1 cellular context compared by ENCODE assay signal in genomic region chr1:28088168-28088961, GRCh38.
TF ChIP-seq lines count a peak whose summit lies in the region.

Gene EYA3 (minus strand): TSS chr1:28088610. CDS start chr1:28058026, 30,584 bp downstream.

TF ChIP-seq in K562, 482 proteins besides CTCF, POLR2A, EP300 and RAD21 (continued from another document and continues in another):
- TF ChIP-seq U2AF2 (optimal IDR thresholded peaks at IDR 0.05; ENCODE audit: low read depth, low read length) (no peak), CTBP1 (IDR thresholded peaks at IDR 0.05; ENCODE audit: borderline replicate concordance) (peak; percentile 72; the same call in 1 of the 2 replicates), CBFA2T3 (IDR thresholded peaks at IDR 0.05) (no peak), UBTF (IDR thresholded peaks at IDR 0.05; ENCODE audit: borderline replicate concordance in 1 of 2, low read depth in 2 of 2, low read length in 2 of 2) (no peak), EWSR1 (IDR thresholded peaks at IDR 0.05; ENCODE audit: borderline replicate concordance, low read depth, partially characterized antibody) (no peak), SIN3A (IDR thresholded peaks at IDR 0.05; ENCODE audit: borderline replicate concordance in 2 of 2, control insufficient read depth in 1 of 2, low read depth in 2 of 2, low read length in 2 of 2) (peak; percentile 37 to 83; a peak in 3 of 4 replicates), HDAC6 (IDR thresholded peaks at IDR 0.05; ENCODE audit: low read depth, low read length) (0 out of 2 replicates have a peak, but pooled peaks have one; percentile 32), ZNF79 (CRISPR knock-in tag; IDR thresholded peaks at IDR 0.05; ENCODE audit: low read depth) (no peak), KLF13 (tag; IDR thresholded peaks at IDR 0.05; ENCODE audit: borderline replicate concordance, low read depth) (0 out of 2 replicates have a peak, but pooled peaks have one; percentile 39), CEBPG (CRISPR knock-in tag; IDR thresholded peaks at IDR 0.05) (no peak), CEBPG (tag; conservative IDR thresholded peaks at IDR 0.05 in 1 of 2, IDR thresholded peaks at IDR 0.05 in 1 of 2) (no peak), SP1 (CRISPR knock-in tag; IDR thresholded peaks at IDR 0.05) (peak; percentile 97), XRCC5 (IDR thresholded peaks at IDR 0.05; ENCODE audit: low read depth, low read length) (no peak), LCOR (CRISPR knock-in tag; IDR thresholded peaks at IDR 0.05) (peak; percentile 60), MXI1 (IDR thresholded peaks at IDR 0.05; ENCODE audit: low read depth, low read length) (no peak; the same call in 1 of the 2 replicates), ZNF41 (CRISPR knock-in tag; conservative IDR thresholded peaks at IDR 0.05) (no peak), TSC22D4 (tag; IDR thresholded peaks at IDR 0.05) (no peak), POLR2H (tag; IDR thresholded peaks at IDR 0.05; ENCODE audit: low read depth) (peak; percentile 92), MAX (CRISPR knock-in tag; IDR thresholded peaks at IDR 0.05) (peak; percentile 92), KDM2B (CRISPR knock-in tag; IDR thresholded peaks at IDR 0.05) (no peak), ZFX (CRISPR knock-in tag; IDR thresholded peaks at IDR 0.05) (peak; percentile 38; the same call in 1 of the 2 replicates), ZNF707 (CRISPR knock-in tag; conservative IDR thresholded peaks at IDR 0.05) (no peak), EZH2 (IDR thresholded peaks at IDR 0.05; ENCODE audit: borderline replicate concordance, low read depth, low read length) (no peak), ZBTB26 (CRISPR knock-in tag; IDR thresholded peaks at IDR 0.05) (peak; percentile 87; the same call in 1 of the 2 replicates), ZBTB33 (CRISPR knock-in tag; IDR thresholded peaks at IDR 0.05) (no peak; the same call in 1 of the 2 replicates), ARID3B (CRISPR knock-in tag; IDR thresholded peaks at IDR 0.05; ENCODE audit: borderline replicate concordance) (0 out of 2 replicates have a peak, but pooled peaks have one; percentile 77), ZNF347 (CRISPR knock-in tag; IDR thresholded peaks at IDR 0.05; ENCODE audit: low read depth) (no peak), IFI16 (CRISPR knock-in tag; IDR thresholded peaks at IDR 0.05) (no peak), CREB3L1 (IDR thresholded peaks at IDR 0.05; ENCODE audit: borderline replicate concordance, low read depth) (peak; percentile 24; the same call in 1 of the 2 replicates), ZNF740 (CRISPR knock-in tag; IDR thresholded peaks at IDR 0.05) (no peak), ZNF740 (tag; IDR thresholded peaks at IDR 0.05) (no peak), ZMIZ1 (IDR thresholded peaks at IDR 0.05; ENCODE audit: low read depth in 2 of 2, low read length in 2 of 2) (peak in 1 of 2 experiments; percentile 36; a peak in 2 of 4 replicates), THAP12 (CRISPR knock-in tag; IDR thresholded peaks at IDR 0.05) (peak; percentile 42), ZFP1 (CRISPR knock-in tag; IDR thresholded peaks at IDR 0.05) (0 out of 2 replicates have a peak, but pooled peaks have one; percentile 40), ELF4 (CRISPR knock-in tag; IDR thresholded peaks at IDR 0.05) (peak; percentile 64), MAFG (tag; conservative IDR thresholded peaks at IDR 0.05) (no peak), ZZZ3 (IDR thresholded peaks at IDR 0.05) (no peak), TAL1 (IDR thresholded peaks at IDR 0.05) (no peak), ZNF143 (CRISPR knock-in tag; IDR thresholded peaks at IDR 0.05) (no peak), SMAD1 (IDR thresholded peaks at IDR 0.05; ENCODE audit: low read depth, low read length, partially characterized antibody) (no peak), ZNF57 (CRISPR knock-in tag; IDR thresholded peaks at IDR 0.05) (no peak), LEF1 (IDR thresholded peaks at IDR 0.05) (no peak), BMI1 (IDR thresholded peaks at IDR 0.05; ENCODE audit: low read length) (no peak), NR2F6 (CRISPR knock-in tag; IDR thresholded peaks at IDR 0.05) (0 out of 2 replicates have a peak, but pooled peaks have one; percentile 48), CBX2 (IDR thresholded peaks at IDR 0.05; ENCODE audit: insufficient read depth, low read length, poor library complexity, severe bottlenecking) (no peak), HES1 (IDR thresholded peaks at IDR 0.05; ENCODE audit: low read depth) (no peak), JUND (IDR thresholded peaks at IDR 0.05; ENCODE audit: borderline replicate concordance, low read depth, low read length) (peak; percentile 50; the same call in 1 of the 2 replicates), JUND (tag; IDR thresholded peaks at IDR 0.05; ENCODE audit: borderline replicate concordance, low read depth, low read length) (peak; percentile 59; the same call in 2 of the 3 replicates), ZFP36 (IDR thresholded peaks at IDR 0.05; ENCODE audit: low read depth, low read length, partially characterized antibody) (no peak), ZNF224 (CRISPR knock-in tag; IDR thresholded peaks at IDR 0.05) (no peak), C11orf30 (IDR thresholded peaks at IDR 0.05; ENCODE audit: low read depth) (peak; percentile 94), HEY1 (CRISPR knock-in tag; IDR thresholded peaks at IDR 0.05; ENCODE audit: borderline replicate concordance) (no peak), ZNF274 (IDR thresholded peaks at IDR 0.05; ENCODE audit: borderline replicate concordance, low read depth, low read length) (no peak), KLF10 (CRISPR knock-in tag; IDR thresholded peaks at IDR 0.05) (no peak)
